In genomic region chr10:102117391-102118159, GRCh38 we compare ENCODE assay signal across 8 cellular contexts. TPM values are rescaled to one million over a fixed set of nuclear protein-coding genes. Genes with fewer than 3 reads are reported as not detected.
DNase-seq lines count a peak whose midpoint lies in the region; ATAC-seq and TF ChIP-seq lines count a peak whose summit lies in the region.

No MANE protein-coding gene starts in this region.

- peaks cover 6% of the 10 kb centered on the region for H3K4me1 ChIP-seq in NT2/D1 (ENCODE audit: insufficient read depth, insufficient read length)

- no peaks in the 10 kb centered on the region for H3K9me3 Mint-ChIP-seq in HFFc6
- no peaks in the 10 kb centered on the region for H3K9me3 Mint-ChIP-seq in stimulated activated memory B cell treated with anti-CD40 and anti-IgM and Interleukin-4, amounts not matched to agents 10 μg/mL and 1 μg/mL and 100 μg/mL, for 72 hours

- no peaks in the 10 kb centered on the region for H3K9me3 ChIP-seq in NT2/D1 (ENCODE audit: insufficient read depth, low read length)

- TF ChIP-seq CTCF in HFFc6 (IDR thresholded peaks at IDR 0.05) = peak; percentile 56

- no peaks in the 10 kb centered on the region for H3K36me3 Mint-ChIP-seq in HFFc6 (ENCODE audit: low read depth)
- H3K36me3 Mint-ChIP-seq in stimulated activated memory B cell treated with anti-CD40 and anti-IgM and Interleukin-4, amounts not matched to agents 10 μg/mL and 1 μg/mL and 100 μg/mL, for 72 hours = no peaks in the 10 kb centered on the region

- H3K27me3 ChIP-seq in NT2/D1 (ENCODE audit: insufficient read depth, insufficient read length) = no peaks in the 10 kb centered on the region

- H3K4me1 Mint-ChIP-seq in HFFc6 (ENCODE audit: low read depth) = peaks cover 80% of the 10 kb centered on the region
- H3K4me1 Mint-ChIP-seq in stimulated activated memory B cell treated with anti-CD40 and anti-IgM and Interleukin-4, amounts not matched to agents 10 μg/mL and 1 μg/mL and 100 μg/mL, for 72 hours = peaks cover 74% of the 10 kb centered on the region

- TF ChIP-seq POLR2A in erythroblast (IDR thresholded peaks at IDR 0.05; ENCODE audit: low read length) = peak; percentile 86

- H3K36me3 ChIP-seq in NT2/D1 (ENCODE audit: insufficient read depth, insufficient read length, low read length) = peaks cover 7% of the 10 kb centered on the region

- H3K27me3 Mint-ChIP-seq in HFFc6 (ENCODE audit: insufficient read depth) = peaks cover 2% of the 10 kb centered on the region; the same call in 1 of the 2 replicates
- H3K27me3 Mint-ChIP-seq in stimulated activated memory B cell treated with anti-CD40 and anti-IgM and Interleukin-4, amounts not matched to agents 10 μg/mL and 1 μg/mL and 100 μg/mL, for 72 hours = no peaks in the 10 kb centered on the region

- peak overlapping the region; percentile 94 for H3K27ac Mint-ChIP-seq in HFFc6
- peak overlapping the region; percentile 81 for H3K27ac Mint-ChIP-seq in stimulated activated memory B cell treated with anti-CD40 and anti-IgM and Interleukin-4, amounts not matched to agents 10 μg/mL and 1 μg/mL and 100 μg/mL, for 72 hours

- H3K9ac ChIP-seq in NT2/D1 (ENCODE audit: insufficient read length, low read depth) = peak overlapping the region; percentile 51

- peak overlapping the region; percentile 91 for H3K4me3 Mint-ChIP-seq in HFFc6
- H3K4me3 Mint-ChIP-seq in stimulated activated memory B cell treated with anti-CD40 and anti-IgM and Interleukin-4, amounts not matched to agents 10 μg/mL and 1 μg/mL and 100 μg/mL, for 72 hours = peak overlapping the region; percentile 96

- peak; percentile 91 for DNase-seq in Ammon's horn (ENCODE audit: low spot score)
- DNase-seq in HFFc6 = peak; percentile 58
- no peak for DNase-seq in NT2/D1 (ENCODE audit: low read depth, low spot score)
- peak; percentile 57 for DNase-seq in activated T-cell treated with anti-CD3 and anti-CD28 coated beads for 24 hours (ENCODE audit: low read depth)
- DNase-seq in erythroblast (lab: John Stamatoyannopoulos, UW) = peak; percentile 90 to 91
- peak; percentile 87 for DNase-seq in mucosa of gallbladder (ENCODE audit: low spot score)

- no peak for ATAC-seq in stimulated activated memory B cell treated with anti-CD40 and anti-IgM and Interleukin-4, amounts not matched to agents 10 μg/mL and 1 μg/mL and 100 μg/mL, for 72 hours
- ATAC-seq in HG02852 (IDR thresholded peaks at IDR 0.05; ENCODE audit: unreplicated experiment) = no peak

- peak overlapping the region; percentile 21 for H3K4me3 ChIP-seq in NT2/D1 (ENCODE audit: insufficient read length, low read depth)

RNA-seq across cellular contexts. Expression of gene LDB1, which starts 2.6 kb away (rescaled TPM):
- 10 to 100 TPM; 51.6 to 64.8 (median 59.3) TPM for total RNA-seq in HFFc6 (2021; fragmentation: NEBNext Ultra II Directional; extraction: Animal tissue kit (Norgen Biotek cat#: 25700))
- 77.8 TPM for total RNA-seq in mucosa of gallbladder

RNA-seq across cellular contexts. Expression of gene PPRC1, which starts 15.3 kb away (rescaled TPM):
- total RNA-seq in HFFc6 (2021; fragmentation: NEBNext Ultra II Directional; extraction: Animal tissue kit (Norgen Biotek cat#: 25700)) = 10 to 100 TPM; 49.4 to 56.6 (median 53.8) TPM
- 20.8 TPM for total RNA-seq in mucosa of gallbladder

RNA-seq across cellular contexts. Expression of gene NOLC1, which starts 34.6 kb away (rescaled TPM):
- 10 to 100 TPM; 47.6 to 62.2 (median 58.4) TPM for total RNA-seq in HFFc6 (2021; fragmentation: NEBNext Ultra II Directional; extraction: Animal tissue kit (Norgen Biotek cat#: 25700))
- 37.8 TPM for total RNA-seq in mucosa of gallbladder

RNA-seq across cellular contexts. Expression of gene HPS6, which starts 52.4 kb away (rescaled TPM):
- total RNA-seq in HFFc6 (2021; fragmentation: NEBNext Ultra II Directional; extraction: Animal tissue kit (Norgen Biotek cat#: 25700)) = 10 to 100 TPM; 22.0 to 29.4 (median 24.0) TPM
- 22.8 TPM for total RNA-seq in mucosa of gallbladder
